ENCODE assay signal across 21 cellular contexts in the genomic region with DNA sequence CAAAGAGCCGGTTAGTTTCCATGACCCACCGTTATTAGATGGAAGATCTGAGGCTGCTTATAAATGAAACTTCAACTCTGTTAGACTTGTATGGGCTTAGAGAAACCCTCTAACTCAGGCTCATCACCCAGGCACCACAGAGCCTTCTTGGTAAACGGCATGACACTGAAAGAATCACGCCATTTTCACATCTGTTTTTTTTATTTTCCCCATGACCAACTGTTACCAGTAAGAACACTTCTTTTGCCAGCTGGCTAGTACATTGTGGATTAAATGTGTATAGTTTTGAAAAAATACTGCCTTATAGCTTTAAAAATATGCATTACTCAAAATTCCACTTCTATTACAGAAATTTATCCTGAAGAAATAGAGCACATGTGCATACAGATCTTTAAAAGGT. TPM values are rescaled to one million over a fixed set of nuclear protein-coding genes. Genes with fewer than 3 reads are reported as not detected.
DNase-seq lines count a peak whose midpoint lies in the region; ATAC-seq and TF ChIP-seq lines count a peak whose summit lies in the region.
"Had no signal": no experiment of that assay in that cellular context is flagged by ENCODE, and none has a peak within 500 bp of the region (broad histone marks: within the 10 kb centered on the region; RNA-seq: fewer than 3 reads in every experiment).

No MANE protein-coding gene starts in this region.

- H3K4me2 ChIP-seq in neural progenitor cell = no peak overlapping the region
- H3K4me2 ChIP-seq: A549; BLaER1 treated with 17β-estradiol and CSF1 and Interleukin-3, amounts not matched to agents 10 nM and 100 nM; GM23338 had no signal

- ATAC-seq in GM18868 (IDR thresholded peaks at IDR 0.05; ENCODE audit: unreplicated experiment) (peak; percentile 56), GM21367 (IDR thresholded peaks at IDR 0.05; ENCODE audit: unreplicated experiment) (no peak), GM19463 (IDR thresholded peaks at IDR 0.05; ENCODE audit: unreplicated experiment) (no peak), Right ventricle myocardium inferior (no peak)
- ATAC-seq: A549, GM23338, HCT116 had no signal

- intact Hi-C loops in Right ventricle myocardium inferior (cut with DNase I) = no loop called here

- H3K4me3 ChIP-seq in GM12865 (ENCODE audit: low read depth, low read length) = no peak overlapping the region
- H3K4me3 ChIP-seq in SK-N-MC = no peak overlapping the region
- no peak overlapping the region for H3K4me3 ChIP-seq in neural progenitor cell
- H3K4me3 ChIP-seq: A549; BLaER1 treated with 17β-estradiol and CSF1 and Interleukin-3, amounts not matched to agents 10 nM and 100 nM; GM23338 had no signal

- no peak for TF ChIP-seq CTCF in GM12865 (IDR thresholded peaks at IDR 0.05; ENCODE audit: insufficient read depth, low read depth, low read length, missing control alignments)
- no peak for TF ChIP-seq CTCF in neural progenitor cell (IDR thresholded peaks at IDR 0.05)

- H3K4me1 ChIP-seq in neural progenitor cell = no peaks in the 10 kb centered on the region
- H3K4me1 ChIP-seq: A549; BE2C; BLaER1 treated with 17β-estradiol and CSF1 and Interleukin-3, amounts not matched to agents 10 nM and 100 nM had no signal

- DNase-seq in GM12865 (ENCODE audit: low read depth) (peak; percentile 10), SK-N-MC (ENCODE audit: low read depth, low spot score) (no peak), neural progenitor cell (ENCODE audit: low spot score) (no peak), Right ventricle myocardium inferior (ENCODE audit: missing footprints) (no peak)
- DNase-seq: 8988T; ACHN; AML-193; BE2C; CD4-positive, alpha-beta T cell; CD8-positive, alpha-beta memory T cell; DMS 273 treated with DMSO at 0.1 percent for 48 hours; DND-41; H9 had no signal

- no peaks in the 10 kb centered on the region for H3K9me3 Mint-ChIP-seq in neural progenitor cell
- H3K9me3 Mint-ChIP-seq: CD4-positive, alpha-beta T cell; CD8-positive, alpha-beta memory T cell; GM23338; H9 had no signal

- no peaks in the 10 kb centered on the region for H3K36me3 Mint-ChIP-seq in neural progenitor cell
- H3K36me3 Mint-ChIP-seq: CD14-positive monocyte; CD8-positive, alpha-beta memory T cell had no signal

- no peak overlapping the region for H3K27ac Mint-ChIP-seq in neural progenitor cell
- H3K27ac Mint-ChIP-seq: CD14-positive monocyte; CD4-positive, alpha-beta T cell; GM23338; H9 had no signal

- peak overlapping the region; percentile 14 for H2AFZ ChIP-seq in neural progenitor cell (replicated peaks)
- H2AFZ ChIP-seq: GM23338 had no signal

- H3K4me1 Mint-ChIP-seq in neural progenitor cell = no peaks in the 10 kb centered on the region
- H3K4me1 Mint-ChIP-seq: CD14-positive monocyte; CD8-positive, alpha-beta memory T cell had no signal

- peaks cover 2% of the 10 kb centered on the region for H3K27me3 Mint-ChIP-seq in neural progenitor cell (ENCODE audit: insufficient read depth, low read depth)
- H3K27me3 Mint-ChIP-seq: CD4-positive, alpha-beta T cell; CD8-positive, alpha-beta memory T cell had no signal

- H3K9me3 ChIP-seq in SK-N-MC (ENCODE audit: low read depth, low read length) = no peaks in the 10 kb centered on the region
- no peaks in the 10 kb centered on the region for H3K9me3 ChIP-seq in neural progenitor cell (ENCODE audit: low read depth)
- H3K9me3 ChIP-seq: A549; BE2C; BLaER1 treated with 17β-estradiol and CSF1 and Interleukin-3, amounts not matched to agents 10 nM and 100 nM had no signal

- no peaks in the 10 kb centered on the region for H3K27me3 ChIP-seq in neural progenitor cell
- H3K27me3 ChIP-seq: BE2C; BLaER1 treated with 17β-estradiol and CSF1 and Interleukin-3, amounts not matched to agents 10 nM and 100 nM had no signal

- H3K9ac ChIP-seq in SK-N-MC (ENCODE audit: insufficient read length) = no peak overlapping the region
- no peak overlapping the region for H3K9ac ChIP-seq in neural progenitor cell
- H3K9ac ChIP-seq: BLaER1 treated with 17β-estradiol and CSF1 and Interleukin-3, amounts not matched to agents 10 nM and 100 nM had no signal

- H3K4me3 Mint-ChIP-seq in neural progenitor cell = no peak overlapping the region
- H3K4me3 Mint-ChIP-seq: CD14-positive monocyte; CD4-positive, alpha-beta T cell; CD8-positive, alpha-beta memory T cell; GM23338; H9 had no signal

- no peaks in the 10 kb centered on the region for H3K36me3 ChIP-seq in SK-N-MC (ENCODE audit: insufficient read depth, low read length)
- no peaks in the 10 kb centered on the region for H3K36me3 ChIP-seq in neural progenitor cell
- H3K36me3 ChIP-seq: BE2C; BLaER1 treated with 17β-estradiol and CSF1 and Interleukin-3, amounts not matched to agents 10 nM and 100 nM had no signal

- H3K79me2 ChIP-seq in neural progenitor cell (ENCODE audit: low read depth) = no peaks in the 10 kb centered on the region

- no peaks in the 10 kb centered on the region for H3F3A ChIP-seq in neural progenitor cell (ENCODE audit: low read depth)

- peak overlapping the region; percentile 85 for H3K27ac ChIP-seq in SK-N-MC
- no peak overlapping the region for H3K27ac ChIP-seq in neural progenitor cell
- H3K27ac ChIP-seq: A549; BLaER1 treated with 17β-estradiol and CSF1 and Interleukin-3, amounts not matched to agents 10 nM and 100 nM had no signal

- H4K20me1 ChIP-seq in neural progenitor cell (ENCODE audit: low read depth) = no peaks in the 10 kb centered on the region
- H4K20me1 ChIP-seq: BLaER1 treated with 17β-estradiol and CSF1 and Interleukin-3, amounts not matched to agents 10 nM and 100 nM had no signal

RNA-seq across cellular contexts. Expression of gene APELA, which starts 48.0 kb away (rescaled TPM):
- 10.9 and 15.0 TPM in 2 replicates for total RNA-seq in neural progenitor cell (ENCODE audit: low replicate concordance)
- not detected for total RNA-seq in Right ventricle myocardium inferior
- total RNA-seq: CD4-positive, alpha-beta T cell; CD8-positive, alpha-beta memory T cell had no signal

Comparison
In these comparisons a context has a peak if more than half of its experiments do, and no peak if none do; other contexts are left out.
1. RNA of gene APELA, which starts 48.0 kb away (total RNA-seq): 10.9 to 15.0 TPM in neural progenitor cell; not detected in Right ventricle myocardium inferior (single experiment); every median in the first group is over 10 times any median in the second.